ENCODE assay signal across 1 cellular context in genomic region chrX:130111935-130112221, GRCh38.
TF ChIP-seq lines count a peak whose summit lies in the region.

No MANE protein-coding gene starts in this region.

TF ChIP-seq in SK-N-SH treated with all-trans-retinoic acid at 6 μM for 48 hours, 23 proteins besides CTCF, POLR2A, EP300 and RAD21 (continued from another document):
- TF ChIP-seq CREB5 (CRISPR knock-in tag; IDR thresholded peaks at IDR 0.05; ENCODE audit: low read depth) (no peak), CSRNP3 (CRISPR knock-in tag; IDR thresholded peaks at IDR 0.05) (no peak)
